Comparison of ENCODE assay signal across 10 cellular contexts in the genomic region with DNA sequence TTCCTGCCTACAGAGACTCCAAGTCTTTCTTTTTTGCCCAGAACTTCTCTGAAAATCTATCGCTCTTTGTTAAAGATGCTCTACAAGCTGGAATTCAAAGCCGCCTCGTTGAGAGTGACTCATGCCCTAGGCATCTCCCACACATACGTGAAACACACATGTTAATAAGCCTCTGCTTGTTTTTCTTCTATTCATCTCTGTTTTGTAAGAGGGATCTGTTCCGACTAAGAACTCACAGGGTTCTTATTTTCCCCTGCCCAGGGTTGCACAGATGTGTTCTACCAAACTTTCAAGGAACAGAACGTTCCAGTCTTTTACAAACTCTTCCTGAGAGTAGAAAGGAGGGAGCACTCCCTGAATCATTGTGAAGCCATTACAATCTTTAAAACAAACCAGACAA. TPM values are rescaled to one million over a fixed set of nuclear protein-coding genes. Genes with fewer than 3 reads are reported as not detected.
DNase-seq lines count a peak whose midpoint lies in the region; ATAC-seq and TF ChIP-seq lines count a peak whose summit lies in the region.
"Had no signal": no experiment of that assay in that cellular context is flagged by ENCODE, and none has a peak within 500 bp of the region (broad histone marks: within the 10 kb centered on the region; RNA-seq: fewer than 3 reads in every experiment).

No MANE protein-coding gene starts in this region.

- H3K4me1 Mint-ChIP-seq in T-cell = no peaks in the 10 kb centered on the region

- H3K36me3 Mint-ChIP-seq in T-cell = no peaks in the 10 kb centered on the region

- CTCF ChIA-PET in mammary epithelial cell (lab: Charles Lee; ENCODE audit: low non-redundant PET) (no interaction called here), T-cell (lab: Charles Lee) (no interaction called here)

- TF ChIP-seq CTCF in mammary epithelial cell (conservative IDR thresholded peaks at IDR 0.05 in 1 of 2, IDR thresholded peaks at IDR 0.05 in 1 of 2; ENCODE audit: extremely low read depth in 1 of 2, insufficient read depth in 1 of 2, low read depth in 1 of 2, low read length in 2 of 2) (no peak), kidney epithelial cell (IDR thresholded peaks at IDR 0.05; ENCODE audit: insufficient read depth, low read length, poor library complexity, severe bottlenecking) (no peak), tibial nerve (IDR thresholded peaks at IDR 0.05) (peak in 1 of 5 experiments; percentile 31)

- no peaks in the 10 kb centered on the region for H3K36me3 ChIP-seq in HUES48 (ENCODE audit: control insufficient read depth, insufficient read depth, low read length)
- no peaks in the 10 kb centered on the region for H3K36me3 ChIP-seq in mammary epithelial cell (ENCODE audit: insufficient read depth, low read length)
- H3K36me3 ChIP-seq in kidney epithelial cell (ENCODE audit: control insufficient read depth, insufficient read depth, low read length) = no peaks in the 10 kb centered on the region
- no peaks in the 10 kb centered on the region for H3K36me3 ChIP-seq in tibial nerve

- H3K4me3 ChIP-seq in HUES48 (ENCODE audit: low read depth, low read length) (no peak overlapping the region), mammary epithelial cell (replicated peaks in 1 of 3; ENCODE audit: insufficient read depth in 1 of 3, low read depth in 2 of 3, low read length in 3 of 3) (no peak overlapping the region), kidney epithelial cell (ENCODE audit: low read depth, low read length) (no peak overlapping the region), tibial nerve (peak overlapping the region in 1 of 4 donors; percentile 15)

- DNase-seq in mammary epithelial cell (peak; percentile 36), kidney epithelial cell (ENCODE audit: low read depth) (peak; percentile 34), tibial nerve (ENCODE audit: low spot score in 2 of 2) (peak in 1 of 2 donors; percentile 65), DMS114 treated with DMSO at 0.1 percent for 48 hours (lab: John Stamatoyannopoulos, UW; ENCODE audit: unreplicated experiment) (no peak), NCI-H82 treated with DMSO at 0.1 percent for 48 hours (lab: John Stamatoyannopoulos, UW; ENCODE audit: unreplicated experiment) (no peak), T-cell (no peak)
- DNase-seq: activated CD8-positive, alpha-beta memory T cell treated with anti-CD3 and anti-CD28 coated beads, Interleukin-2, amount 50 U/mL, for 4 hours; small intestine had no signal

- ATAC-seq in HG03378 (IDR thresholded peaks at IDR 0.05; ENCODE audit: unreplicated experiment) (no peak), T-cell (replicated peaks in 1 of 4) (no peak)

- peaks cover 0 to 12% of the 10 kb centered on the region in 2 donors for H3K27me3 Mint-ChIP-seq in T-cell

- intact Hi-C loops in mammary epithelial cell (cut with micrococcal nuclease) = no loop called here

- peak; percentile 97 to 98 for TF ChIP-seq EP300 in tibial nerve (IDR thresholded peaks at IDR 0.05)

- H3K4me2 ChIP-seq in mammary epithelial cell (ENCODE audit: insufficient read depth, low read depth, low read length) = peak overlapping the region; percentile 64

- no peaks in the 10 kb centered on the region for H3K9me3 Mint-ChIP-seq in T-cell

- no peaks in the 10 kb centered on the region for H4K20me1 ChIP-seq in mammary epithelial cell (ENCODE audit: insufficient read depth, low read length)

- H3K79me2 ChIP-seq in mammary epithelial cell (ENCODE audit: insufficient read depth, low read length) = no peaks in the 10 kb centered on the region

- H2AFZ ChIP-seq in mammary epithelial cell (ENCODE audit: low read depth, low read length) = peak overlapping the region; percentile 81

- peaks cover 17% of the 10 kb centered on the region for H3K4me1 ChIP-seq in HUES48 (ENCODE audit: control insufficient read depth, insufficient read depth, low read length)
- H3K4me1 ChIP-seq in mammary epithelial cell (ENCODE audit: insufficient read depth, low read length) = peaks cover 15% of the 10 kb centered on the region
- peaks cover 0 to 60% (median 44%) of the 10 kb centered on the region in 4 donors for H3K4me1 ChIP-seq in tibial nerve

- TF ChIP-seq POLR2A in tibial nerve (IDR thresholded peaks at IDR 0.05) = peak in 1 of 2 donors; percentile 26

- BruUV-seq in mammary epithelial cell (replicated peaks; lab: Mats Ljungman, UMichigan) = no TSS peak

- H3K27ac ChIP-seq in HUES48 (ENCODE audit: low read depth, low read length) (peak overlapping the region; percentile 95), mammary epithelial cell (ENCODE audit: insufficient read depth, low read depth, low read length) (peak overlapping the region; percentile 82), tibial nerve (peak overlapping the region; percentile 87 to 98 (median 92))

- H3K27me3 ChIP-seq in HUES48 (ENCODE audit: control insufficient read depth, insufficient read depth, low read length) (no peaks in the 10 kb centered on the region), mammary epithelial cell (ENCODE audit: insufficient read depth, low read length) (no peaks in the 10 kb centered on the region), kidney epithelial cell (ENCODE audit: control insufficient read depth, insufficient read depth, low read length) (peaks cover 3% of the 10 kb centered on the region), tibial nerve (no peaks in the 10 kb centered on the region)

- H3K27ac Mint-ChIP-seq in T-cell = no peak overlapping the region

- dilution Hi-C loops in mammary epithelial cell (cut with HindIII; ENCODE audit: low sequenced_read_pairs) = no loop called here

- in situ Hi-C loops in mammary epithelial cell (cut with MboI; ENCODE audit: low sequenced_read_pairs in 2 of 2) = no loop called here

- H3K9ac ChIP-seq in HUES48 (ENCODE audit: low read depth, low read length) (no peak overlapping the region), mammary epithelial cell (ENCODE audit: insufficient read depth, low read length) (peak overlapping the region; percentile 20)

- POLR2A ChIA-PET in T-cell (lab: Charles Lee) = no interaction called here

- H3K4me3 Mint-ChIP-seq in T-cell = no peak overlapping the region

- whole genome bisulfite sequencing in mammary epithelial cell (ENCODE audit: low coverage, missing lambda C conversion rate) = 0% methylated on average over 5 of the region's 6 CpGs
- WGBS in tibial nerve, 2 donors = 17 to 19% methylated on average over 6 of the region's 6 CpGs

- H3K9me3 ChIP-seq in HUES48 (ENCODE audit: control insufficient read depth, insufficient read depth, low read length) (no peaks in the 10 kb centered on the region), mammary epithelial cell (replicated peaks; ENCODE audit: insufficient read depth, low read length) (no peaks in the 10 kb centered on the region), tibial nerve (no peaks in the 10 kb centered on the region)

RNA-seq across cellular contexts. Expression of gene INPP5A, which starts 55.5 kb away (rescaled TPM):
- total RNA-seq in mammary epithelial cell = 10 to 100 TPM; 18.0 to 18.7 TPM
- polyA plus RNA-seq in mammary epithelial cell = 17.3 TPM
- polyA minus RNA-seq in mammary epithelial cell = 18.8 TPM
- 45.1 and 47.7 TPM in 2 replicates for total RNA-seq in kidney epithelial cell
- 100 to 1,000 TPM in 1 of 4 donors, 10 to 100 TPM in 3; 73.8 to 101 (median 86.2) TPM for total RNA-seq in tibial nerve
- 10 to 100 TPM; 20.9 to 23.1 (median 22.9) TPM for total RNA-seq in T-cell

Comparison
In these comparisons a context has a peak if more than half of its experiments do, and no peak if none do; other contexts are left out.
1. DNase-seq: peak in mammary epithelial cell (single experiment) and kidney epithelial cell (single experiment); none in DMS114 treated with DMSO at 0.1 percent for 48 hours (single experiment), NCI-H82 treated with DMSO at 0.1 percent for 48 hours (single experiment) and T-cell (0 of 34).
2. Peak in every context shown above with its lines, with median percentiles within 50 percentile points of each other: H3K27ac ChIP-seq.